Comparison of ENCODE assay signal across 1 cellular context in the genomic region with DNA sequence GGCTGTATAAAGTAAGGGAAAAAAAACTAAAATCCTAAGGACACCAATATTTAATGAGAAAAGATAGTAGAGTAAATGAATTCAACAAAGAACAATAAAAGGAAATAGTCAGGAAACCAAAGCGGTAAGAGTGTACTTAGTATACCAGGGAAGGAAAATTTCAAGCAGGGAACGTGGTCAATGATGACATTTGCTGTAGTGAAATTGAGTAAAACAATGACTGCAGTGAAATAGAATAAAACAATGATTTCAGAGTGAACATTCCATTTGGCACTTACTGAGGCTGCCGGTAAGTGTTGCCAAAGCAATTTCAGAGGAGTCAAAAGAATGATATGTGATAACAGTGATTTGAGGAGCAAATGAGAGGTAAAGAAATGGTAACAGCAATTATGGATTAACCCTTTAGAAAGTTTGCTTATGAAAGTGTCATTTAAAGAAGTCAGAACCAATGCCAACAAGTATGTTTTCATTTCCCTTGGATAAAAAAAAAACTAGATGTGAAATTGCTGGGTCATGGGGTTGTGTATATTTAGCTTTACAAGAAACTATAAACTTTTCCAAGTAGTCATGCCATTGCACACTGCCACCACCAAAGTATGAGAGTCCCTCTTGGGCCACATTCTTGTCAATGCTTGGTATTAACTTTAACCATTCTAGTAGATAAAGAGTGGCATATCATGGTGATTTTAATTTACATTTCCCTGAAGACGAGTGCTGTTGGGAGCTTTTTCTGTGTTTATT.
TF ChIP-seq lines count a peak whose summit lies in the region.

No MANE protein-coding gene starts in this region.

TF ChIP-seq in endothelial cell of umbilical vein, 7 proteins besides CTCF, POLR2A, EP300 and RAD21:
- TF ChIP-seq JUN (IDR thresholded peaks at IDR 0.05; ENCODE audit: borderline replicate concordance, insufficient read depth, insufficient read length, low read depth) (no peak), MAX (IDR thresholded peaks at IDR 0.05; ENCODE audit: insufficient read depth, insufficient read length) (no peak), MYC (IDR thresholded peaks at IDR 0.05; ENCODE audit: low read depth, low read length) (no peak), GATA2 (IDR thresholded peaks at IDR 0.05; ENCODE audit: insufficient read depth, insufficient read length, low read depth, low read length) (no peak), FOS (IDR thresholded peaks at IDR 0.05; ENCODE audit: borderline replicate concordance, insufficient read depth, low read length) (no peak), POLR2AphosphoS5 (IDR thresholded peaks at IDR 0.05; ENCODE audit: insufficient read depth, low read depth, low read length) (no peak), EZH2 (IDR thresholded peaks at IDR 0.05; ENCODE audit: borderline replicate concordance, low read depth, low read length, severe bottlenecking) (no peak)
